14 cellular contexts compared by ENCODE assay signal in genomic region chr12:120901818-120902217, GRCh38. TPM values are rescaled to one million over a fixed set of nuclear protein-coding genes. Genes with fewer than 3 reads are reported as not detected.
A peak's percentile ranks its signal among the peaks of the same experiment; 100 is the strongest.
DNase-seq lines count a peak whose midpoint lies in the region; FAIRE-seq and TF ChIP-seq lines count a peak whose summit lies in the region.
"Had no signal": no experiment of that assay in that cellular context is flagged by ENCODE, and none has a peak within 500 bp of the region (broad histone marks: within the 10 kb centered on the region; RNA-seq: fewer than 3 reads in every experiment).

No MANE protein-coding gene starts in this region.

- no peak for DNase-seq in activated CD4-positive, alpha-beta T cell treated with anti-CD3 and anti-CD28 coated beads, Interleukin-2, amount 10 ng/mL, durations not matched to agents 24 days and 14 days
- no peak for DNase-seq in activated CD4-positive, alpha-beta T cell treated with anti-CD3 and anti-CD28 coated beads for 4 hours
- DNase-seq in OCI-LY7 (ENCODE audit: low spot score) (no peak), endothelial cell of umbilical vein (ENCODE audit: low read depth, low spot score) (no peak), tibial artery (no peak), NCI-H1105 treated with DMSO at 0.1 percent for 48 hours (lab: John Stamatoyannopoulos, UW) (no peak), ascending aorta (ENCODE audit: low spot score in 2 of 2) (no peak)
- DNase-seq: foreskin keratinocyte, NCI-H1048, NCI-H774, retina had no signal

- H3K36me3 ChIP-seq in OCI-LY7 (ENCODE audit: insufficient read depth, low read length) (peaks cover 33% of the 10 kb centered on the region), endothelial cell of umbilical vein (ENCODE audit: control insufficient read depth in 2 of 2, extremely low read depth in 1 of 2, insufficient read depth in 2 of 2, low read length in 2 of 2) (peaks cover 0 to 2% of the 10 kb centered on the region in 2 experiments), skeletal muscle satellite cell (ENCODE audit: insufficient read depth, low read length) (peaks cover 6% of the 10 kb centered on the region), tibial artery (no peaks in the 10 kb centered on the region), ascending aorta (no peaks in the 10 kb centered on the region)

- H3K4me3 ChIP-seq in OCI-LY7 (ENCODE audit: low read depth, low read length, poor library complexity, severe bottlenecking) (peak overlapping the region; percentile 86), endothelial cell of umbilical vein (replicated peaks in 1 of 3; ENCODE audit: insufficient read depth in 1 of 3, low read depth in 1 of 3, low read length in 3 of 3) (no peak overlapping the region), skeletal muscle satellite cell (ENCODE audit: low read length) (no peak overlapping the region), tibial artery (peak overlapping the region in 1 of 2 donors; percentile 100), ascending aorta (peak overlapping the region in 1 of 2 donors; percentile 97)

- CTCF ChIA-PET in OCI-LY7 (lab: Charles Lee; ENCODE audit: unreplicated experiment) (interaction anchor here (1.0 to 1.5 kb wide), 2 partner anchors 45 to 52 kb away, joined by 3 read pairs; no protein-coding TSS in a partner anchor), endothelial cell of umbilical vein (lab: Charles Lee) (interaction anchor here (1.2 to 1.9 kb wide), 4 partner anchors 11 to 104 kb away, joined by 3 to 5 read pairs (median 4); no protein-coding TSS in a partner anchor)

- H3K4me1 Mint-ChIP-seq in activated CD4-positive, alpha-beta T cell treated with anti-CD3 and anti-CD28 coated beads, Interleukin-2, amount 10 ng/mL, durations not matched to agents 24 days and 14 days, result peaks cover 27% of the 10 kb centered on the region

- H3K79me2 ChIP-seq in OCI-LY7 (ENCODE audit: insufficient read depth, low read depth, low read length) (peaks cover 63% of the 10 kb centered on the region), endothelial cell of umbilical vein (ENCODE audit: control insufficient read depth, insufficient read depth, low read length) (peaks cover 57% of the 10 kb centered on the region)

- H3K27me3 ChIP-seq in endothelial cell of umbilical vein (ENCODE audit: control insufficient read depth in 2 of 2, insufficient read depth in 2 of 2, low read length in 2 of 2) (no peaks in the 10 kb centered on the region), skeletal muscle satellite cell (ENCODE audit: control insufficient read depth, insufficient read depth, low read length) (no peaks in the 10 kb centered on the region), tibial artery (no peaks in the 10 kb centered on the region), ascending aorta (no peaks in the 10 kb centered on the region)
- H3K27me3 ChIP-seq: foreskin keratinocyte had no signal

- intact Hi-C loops in activated CD4-positive, alpha-beta T cell treated with anti-CD3 and anti-CD28 coated beads, Interleukin-2, amount 10 ng/mL, durations not matched to agents 24 days and 14 days (cut with micrococcal nuclease), result loop anchor here (2.0 kb wide), 1 partner anchor 13 kb away; no protein-coding TSS in a partner anchor
- intact Hi-C loops in OCI-LY7 (cut with micrococcal nuclease; ENCODE audit: unreplicated experiment), result loop anchor here (2.0 to 10.0 kb wide), 3 partner anchors 17 to 137 kb away; no protein-coding TSS in a partner anchor
- intact Hi-C loops in endothelial cell of umbilical vein (cut with micrococcal nuclease), result no loop called here
- intact Hi-C loops in tibial artery (cut with DNase I; ENCODE audit: low total_unique reads), result loop anchor here (10.0 kb wide), 1 partner anchor 177 kb away; the partner anchor contains the start of gene ACADS
- intact Hi-C loops in ascending aorta (cut with DNase I), result loop anchor here (5.0 kb wide), 2 partner anchors 55 to 320 kb away; partner anchors contain the start of gene POP5

- no peak for TF ChIP-seq POLR2A in endothelial cell of umbilical vein (IDR thresholded peaks at IDR 0.05; ENCODE audit: low read depth, low read length)

- H3K9me3 ChIP-seq in OCI-LY7 (ENCODE audit: low read length) (no peaks in the 10 kb centered on the region), endothelial cell of umbilical vein (replicated peaks; ENCODE audit: control insufficient read depth, insufficient read depth, low read length) (no peaks in the 10 kb centered on the region), skeletal muscle satellite cell (replicated peaks; ENCODE audit: low read length) (no peaks in the 10 kb centered on the region), tibial artery (no peaks in the 10 kb centered on the region), ascending aorta (no peaks in the 10 kb centered on the region)

- peak overlapping the region; percentile 97 for H3K4me2 ChIP-seq in OCI-LY7 (ENCODE audit: low read length)
- no peak overlapping the region for H3K4me2 ChIP-seq in endothelial cell of umbilical vein (ENCODE audit: insufficient read depth, low read length)
- H3K4me2 ChIP-seq in skeletal muscle satellite cell (ENCODE audit: low read length), result peak overlapping the region; percentile 36

- no peaks in the 10 kb centered on the region for H3K9me2 ChIP-seq in OCI-LY7 (ENCODE audit: insufficient read depth, low read length)

- peaks cover 27% of the 10 kb centered on the region for H3K4me1 ChIP-seq in OCI-LY7 (ENCODE audit: insufficient read depth, low read length, poor library complexity, severe bottlenecking)
- H3K4me1 ChIP-seq in endothelial cell of umbilical vein (ENCODE audit: control insufficient read depth, extremely low read depth, insufficient read depth, low read length), result peaks cover 11% of the 10 kb centered on the region
- H3K4me1 ChIP-seq in skeletal muscle satellite cell (ENCODE audit: control insufficient read depth, insufficient read depth, low read length), result peaks cover 4% of the 10 kb centered on the region
- peaks cover 0 to 48% (median 22%) of the 10 kb centered on the region in 4 donors for H3K4me1 ChIP-seq in tibial artery
- H3K4me1 ChIP-seq in ascending aorta, result peaks cover 4 to 20% of the 10 kb centered on the region in 2 donors

- POLR2A ChIA-PET in OCI-LY7 (lab: Charles Lee) (interaction anchor here (0.7 to 1.9 kb wide), 4 partner anchors 11 to 152 kb away, joined by 3 to 9 read pairs (median 4); no protein-coding TSS in a partner anchor), endothelial cell of umbilical vein (lab: Charles Lee) (interaction anchor here (0.7 kb wide), 1 partner anchor 520 kb away, joined by 9 read pairs; no protein-coding TSS in a partner anchor)

- H4K20me1 ChIP-seq in OCI-LY7 (ENCODE audit: insufficient read depth, low read length) (peaks cover 14% of the 10 kb centered on the region), endothelial cell of umbilical vein (replicated peaks; ENCODE audit: control insufficient read depth, extremely low read depth, insufficient read depth, low read length) (peaks cover 6% of the 10 kb centered on the region)

- H3K27ac Mint-ChIP-seq in activated CD4-positive, alpha-beta T cell treated with anti-CD3 and anti-CD28 coated beads, Interleukin-2, amount 10 ng/mL, durations not matched to agents 24 days and 14 days, result no peak overlapping the region

- no peak overlapping the region for H3K27ac ChIP-seq in OCI-LY7 (ENCODE audit: low read depth, low read length, poor library complexity, severe bottlenecking)
- no peak overlapping the region for H3K27ac ChIP-seq in endothelial cell of umbilical vein (ENCODE audit: insufficient read depth, low read depth, low read length)
- H3K27ac ChIP-seq in tibial artery, result no peak overlapping the region
- H3K27ac ChIP-seq in ascending aorta, result no peak overlapping the region
- H3K27ac ChIP-seq: foreskin keratinocyte had no signal

- H3K36me3 Mint-ChIP-seq in activated CD4-positive, alpha-beta T cell treated with anti-CD3 and anti-CD28 coated beads, Interleukin-2, amount 10 ng/mL, durations not matched to agents 24 days and 14 days (ENCODE audit: low read depth), result peaks cover 9% of the 10 kb centered on the region

- FAIRE-seq in endothelial cell of umbilical vein (lab: Jason Lieb, UNC), result no peak
- FAIRE-seq: G401.6, urothelium cell line had no signal

- H3K4me3 Mint-ChIP-seq in activated CD4-positive, alpha-beta T cell treated with anti-CD3 and anti-CD28 coated beads, Interleukin-2, amount 10 ng/mL, durations not matched to agents 24 days and 14 days, result peak overlapping the region; percentile 4

- BruUV-seq in OCI-LY7 (replicated peaks; lab: Mats Ljungman, UMichigan) (TSS peak; percentile 31), endothelial cell of umbilical vein (replicated peaks; lab: Mats Ljungman, UMichigan) (TSS peak; percentile 11)

- dilution Hi-C loops in endothelial cell of umbilical vein (cut with MboI; ENCODE audit: extremely low pct_ligation_motif_present, low sequenced_read_pairs), result no loop called here

- no peak for TF ChIP-seq CTCF in OCI-LY7 (conservative IDR thresholded peaks at IDR 0.05; ENCODE audit: low read length)
- no peak for TF ChIP-seq CTCF in endothelial cell of umbilical vein (IDR thresholded peaks at IDR 0.05; ENCODE audit: extremely low read depth in 1 of 2, insufficient read depth in 1 of 2, low read depth in 1 of 2, low read length in 2 of 2)
- TF ChIP-seq CTCF in tibial artery (IDR thresholded peaks at IDR 0.05), result no peak
- TF ChIP-seq CTCF in ascending aorta (IDR thresholded peaks at IDR 0.05), result no peak

- H2AFZ ChIP-seq in OCI-LY7 (ENCODE audit: low read length), result no peak overlapping the region
- H2AFZ ChIP-seq in endothelial cell of umbilical vein (ENCODE audit: low read depth, low read length), result no peak overlapping the region

- no peaks in the 10 kb centered on the region for H3K9me3 Mint-ChIP-seq in activated CD4-positive, alpha-beta T cell treated with anti-CD3 and anti-CD28 coated beads, Interleukin-2, amount 10 ng/mL, durations not matched to agents 24 days and 14 days

- H3K27me3 Mint-ChIP-seq in activated CD4-positive, alpha-beta T cell treated with anti-CD3 and anti-CD28 coated beads, Interleukin-2, amount 10 ng/mL, durations not matched to agents 24 days and 14 days, result no peaks in the 10 kb centered on the region

- H3K9me1 ChIP-seq in endothelial cell of umbilical vein (replicated peaks; ENCODE audit: control insufficient read depth, extremely low read depth, insufficient read depth, low read length), result no peaks in the 10 kb centered on the region

- H3K9ac ChIP-seq in endothelial cell of umbilical vein (replicated peaks; ENCODE audit: extremely low read depth, insufficient read depth, low read length), result no peak overlapping the region
- H3K9ac ChIP-seq in skeletal muscle satellite cell (ENCODE audit: low read depth, low read length), result no peak overlapping the region

RNA-seq across cellular contexts. Expression of gene SPPL3, which starts 2.3 kb away (rescaled TPM):
- 28.2 and 33.6 TPM in 2 replicates for total RNA-seq in activated CD4-positive, alpha-beta T cell treated with anti-CD3 and anti-CD28 coated beads, Interleukin-2, amount 10 ng/mL, durations not matched to agents 24 days and 14 days
- 5.5 and 8.6 TPM in 2 replicates for total RNA-seq in OCI-LY7 (2014; rRNA removed; shearing (Covaris generic))
- 36.6 and 42.0 TPM in 2 replicates for total RNA-seq in OCI-LY7 (2022)
- 38.2 and 53.0 TPM in 2 replicates for total RNA-seq in endothelial cell of umbilical vein
- 23.0 and 30.6 TPM in 2 replicates for polyA plus RNA-seq in endothelial cell of umbilical vein
- 19.4 and 19.5 TPM in 2 replicates for polyA plus RNA-seq in endothelial cell of umbilical vein (2011; cell fraction: cytosol; rRNA removed)
- 17.1 and 21.3 TPM in 2 replicates for polyA plus RNA-seq in endothelial cell of umbilical vein (2011; cell fraction: nucleus; rRNA removed)
- 26.3 and 32.2 TPM in 2 replicates for polyA plus RNA-seq in endothelial cell of umbilical vein (2012)
- polyA minus RNA-seq in endothelial cell of umbilical vein, result 50.4 and 66.1 TPM in 2 replicates
- polyA minus RNA-seq in endothelial cell of umbilical vein (2011; cell fraction: cytosol; rRNA and poly(A)+ RNA removed), result 20.2 TPM
- 20.1 and 24.2 TPM in 2 replicates for polyA minus RNA-seq in endothelial cell of umbilical vein (2011; cell fraction: nucleus; rRNA and poly(A)+ RNA removed)
- total RNA-seq in skeletal muscle satellite cell (2012; rRNA removed), result 3.8 and 5.0 TPM in 2 replicates
- total RNA-seq in ascending aorta, result 20.4 TPM
